Comparison of ENCODE assay signal across 24 cellular contexts in genomic region chr9:122444366-122444765, GRCh38. TPM values are rescaled to one million over a fixed set of nuclear protein-coding genes. Genes with fewer than 3 reads are reported as not detected.
A peak's percentile ranks its signal among the peaks of the same experiment; 100 is the strongest.
DNase-seq lines count a peak whose midpoint lies in the region; ATAC-seq lines count a peak whose summit lies in the region.
"Had no signal": no experiment of that assay in that cellular context is flagged by ENCODE, and none has a peak within 500 bp of the region (broad histone marks: within the 10 kb centered on the region; RNA-seq: fewer than 3 reads in every experiment).

No MANE protein-coding gene starts in this region.

- peak; percentile 41 for ATAC-seq in Right ventricle myocardium superior (ENCODE audit: poor library complexity)
- ATAC-seq in left cardiac atrium = peak; percentile 12 to 70
- no peak for ATAC-seq in HG03439 (IDR thresholded peaks at IDR 0.05; ENCODE audit: unreplicated experiment)
- ATAC-seq in aorta (ENCODE audit: low FRiP score) = no peak
- ATAC-seq: psoas muscle had no signal

- H3K27ac ChIP-seq in aorta (ENCODE audit: low read depth in 1 of 2, low read length in 2 of 2) = no peak overlapping the region
- H3K27ac ChIP-seq: hepatocyte, HL-60, psoas muscle, transverse colon had no signal

- no peaks in the 10 kb centered on the region for H3K4me1 ChIP-seq in aorta (ENCODE audit: control insufficient read depth in 1 of 2, insufficient read depth in 2 of 2, low read length in 2 of 2)
- H3K4me1 ChIP-seq: psoas muscle, transverse colon had no signal

- no peaks in the 10 kb centered on the region for H3K27me3 ChIP-seq in aorta (ENCODE audit: control insufficient read depth in 1 of 2, insufficient read depth in 2 of 2, low read length in 1 of 2)
- H3K27me3 ChIP-seq: hepatocyte, transverse colon had no signal

- H3K9me3 ChIP-seq in aorta (ENCODE audit: control insufficient read depth, low read length) = peaks cover 4% of the 10 kb centered on the region
- H3K9me3 ChIP-seq: psoas muscle, transverse colon had no signal

- WGBS in aorta, 2 donors = 50 to 53% methylated on average over 4 of the region's 4 CpGs

- intact Hi-C loops in Right ventricle myocardium superior (cut with DNase I) = no loop called here
- intact Hi-C loops in cardiac septum (cut with DNase I) = loop anchor here (10.0 kb wide), 1 partner anchor 50 kb away; no protein-coding TSS in a partner anchor
- intact Hi-C loops in left cardiac atrium (cut with DNase I) = no loop called here
- intact Hi-C loops in aorta (cut with DNase I) = no loop called here

- no peak overlapping the region for H3K4me3 ChIP-seq in aorta (ENCODE audit: low read length in 2 of 2)
- H3K4me3 ChIP-seq: hepatocyte, psoas muscle, transverse colon had no signal

- H3K36me3 ChIP-seq in aorta (ENCODE audit: control insufficient read depth in 1 of 2, insufficient read depth in 2 of 2, low read length in 1 of 2) = no peaks in the 10 kb centered on the region
- H3K36me3 ChIP-seq: transverse colon had no signal

- peak; percentile 49 for DNase-seq in Right ventricle myocardium superior
- no peak for DNase-seq in cardiac septum (ENCODE audit: low spot score)
- peak; percentile 26 for DNase-seq in brain pericyte (ENCODE audit: low read depth, low spot score)
- DNase-seq in left cardiac atrium = peak; percentile 38
- DNase-seq in stromal cell of bone marrow (ENCODE audit: low read depth) = peak; percentile 35
- no peak for DNase-seq in inferior parietal cortex (ENCODE audit: extremely low spot score)
- no peak for DNase-seq in aorta
- DNase-seq: activated CD4-positive, alpha-beta T cell treated with anti-CD3 and anti-CD28 coated beads, Interleukin-2, amount 10 ng/mL, durations not matched to agents 24 days and 14 days; activated effector memory CD4-positive, alpha-beta T cell treated with anti-CD3 and anti-CD28 coated beads, Interleukin-2, amount 50 U/mL, for 16 hours; CD4-positive, alpha-beta memory T cell; DMS79; NCI-H187; NCI-H446; RPMI8226; stimulated activated naive CD4-positive, alpha-beta T cell; transverse colon had no signal

RNA-seq across cellular contexts. Expression of gene OR1J1, which starts 33.4 kb away (rescaled TPM):
- total RNA-seq in Right ventricle myocardium superior = not detected
- not detected for total RNA-seq in cardiac septum
- total RNA-seq in left cardiac atrium = not detected
- total RNA-seq in aorta = not detected
- not detected for polyA plus RNA-seq in aorta
- total RNA-seq: A172; activated CD4-positive, alpha-beta T cell treated with anti-CD3 and anti-CD28 coated beads, Interleukin-2, amount 10 ng/mL, durations not matched to agents 24 days and 14 days; CD4-positive, alpha-beta memory T cell; hepatocyte; mesenteric fat pad; psoas muscle; transverse colon had no signal
- polyA plus RNA-seq: CD4-positive, alpha-beta memory T cell; hepatocyte; IgD-negative memory B cell; keratinocyte; psoas muscle had no signal

Comparison
In these comparisons a context has a peak if more than half of its experiments do, and no peak if none do; other contexts are left out.
1. DNase-seq: peak in Right ventricle myocardium superior (single experiment), brain pericyte (single experiment), left cardiac atrium (single experiment) and stromal cell of bone marrow (single experiment); none in cardiac septum (single experiment), inferior parietal cortex (single experiment) and aorta (0 of 2).
2. ATAC-seq: peak in Right ventricle myocardium superior (single experiment) and left cardiac atrium (2 of 2); none in HG03439 (single experiment) and aorta (single experiment).